8 cellular contexts compared by ENCODE assay signal in the genomic region with DNA sequence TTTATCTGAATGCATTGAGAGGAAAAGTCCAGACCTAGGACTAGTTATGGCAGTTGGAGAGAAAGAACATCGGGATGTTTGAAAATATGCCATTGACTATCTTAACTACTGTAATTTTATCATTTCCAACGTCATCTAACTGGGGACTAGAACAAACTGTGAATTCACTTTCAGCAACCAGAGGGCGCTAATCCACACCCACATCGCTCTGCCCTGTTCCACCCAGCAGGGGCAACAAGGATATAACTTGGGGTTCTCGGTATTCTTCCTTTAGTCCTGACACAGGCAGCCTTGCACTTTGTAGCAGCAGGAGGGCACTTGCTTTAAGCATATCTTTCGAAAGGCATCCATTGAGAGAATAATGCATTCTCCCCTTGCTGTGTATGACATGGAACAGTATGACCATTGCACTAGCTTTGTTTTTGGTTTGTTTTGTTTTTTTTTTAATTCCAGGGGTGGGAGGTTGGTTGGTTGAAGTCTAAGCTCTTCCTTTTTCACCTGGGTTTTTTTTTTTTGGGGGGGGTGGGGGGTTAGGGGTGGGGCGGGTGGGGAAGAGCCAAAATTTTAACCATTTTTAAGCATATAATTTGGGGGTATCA. TPM values are rescaled to one million over a fixed set of nuclear protein-coding genes. Genes with fewer than 3 reads are reported as not detected.
DNase-seq lines count a peak whose midpoint lies in the region; ATAC-seq and TF ChIP-seq lines count a peak whose summit lies in the region.

No MANE protein-coding gene starts in this region.

- no peak overlapping the region for H3K4me3 Mint-ChIP-seq in activated CD4-positive, alpha-beta T cell treated with anti-CD3 and anti-CD28 coated beads, Interleukin-2, amount 10 ng/mL, durations not matched to agents 24 days and 14 days
- H3K4me3 Mint-ChIP-seq in memory B cell, result no peak overlapping the region

- no peaks in the 10 kb centered on the region for H3K9me3 Mint-ChIP-seq in activated CD4-positive, alpha-beta T cell treated with anti-CD3 and anti-CD28 coated beads, Interleukin-2, amount 10 ng/mL, durations not matched to agents 24 days and 14 days
- no peaks in the 10 kb centered on the region for H3K9me3 Mint-ChIP-seq in memory B cell

- peaks cover 23% of the 10 kb centered on the region for H3K4me1 Mint-ChIP-seq in activated CD4-positive, alpha-beta T cell treated with anti-CD3 and anti-CD28 coated beads, Interleukin-2, amount 10 ng/mL, durations not matched to agents 24 days and 14 days
- peaks cover 13% of the 10 kb centered on the region for H3K4me1 Mint-ChIP-seq in memory B cell

- DNase-seq in 8988T (peak; percentile 59), NCI-H69 (lab: John Stamatoyannopoulos, UW) (peak; percentile 62), dermis blood vessel endothelial cell (peak; percentile 86), memory B cell (ENCODE audit: low spot score in 2 of 2) (peak; percentile 57 to 71)
- DNase-seq in activated CD4-positive, alpha-beta T cell treated with anti-CD3 and anti-CD28 coated beads, Interleukin-2, amount 10 ng/mL, durations not matched to agents 24 days and 14 days, result peak; percentile 91
- peak; percentile 24 to 32 for DNase-seq in stimulated activated CD8-positive, alpha-beta memory T cell treated with anti-CD3 and anti-CD28 coated beads, Interleukin-7, amount 100 ng/mL, for 1 hour (ENCODE audit: low read depth in 2 of 2)

- peak; percentile 80 for ATAC-seq in GM18505 (IDR thresholded peaks at IDR 0.05; ENCODE audit: unreplicated experiment)
- ATAC-seq in HG03159 (IDR thresholded peaks at IDR 0.05; ENCODE audit: unreplicated experiment), result peak; percentile 88
- peak; percentile 96 for ATAC-seq in memory B cell (ENCODE audit: low read depth)

- TF ChIP-seq POLR2A in GM18505 (IDR thresholded peaks at IDR 0.05; ENCODE audit: borderline replicate concordance, extremely low read depth, insufficient read depth, insufficient read length), result no peak

- H3K27ac Mint-ChIP-seq in activated CD4-positive, alpha-beta T cell treated with anti-CD3 and anti-CD28 coated beads, Interleukin-2, amount 10 ng/mL, durations not matched to agents 24 days and 14 days, result peak overlapping the region; percentile 28
- peak overlapping the region; percentile 28 for H3K27ac Mint-ChIP-seq in memory B cell

- peaks cover 61% of the 10 kb centered on the region for H3K36me3 Mint-ChIP-seq in activated CD4-positive, alpha-beta T cell treated with anti-CD3 and anti-CD28 coated beads, Interleukin-2, amount 10 ng/mL, durations not matched to agents 24 days and 14 days (ENCODE audit: low read depth)
- H3K36me3 Mint-ChIP-seq in memory B cell, result peaks cover 11% of the 10 kb centered on the region

- no peaks in the 10 kb centered on the region for H3K27me3 Mint-ChIP-seq in activated CD4-positive, alpha-beta T cell treated with anti-CD3 and anti-CD28 coated beads, Interleukin-2, amount 10 ng/mL, durations not matched to agents 24 days and 14 days
- H3K27me3 Mint-ChIP-seq in memory B cell, result no peaks in the 10 kb centered on the region

- intact Hi-C loops in activated CD4-positive, alpha-beta T cell treated with anti-CD3 and anti-CD28 coated beads, Interleukin-2, amount 10 ng/mL, durations not matched to agents 24 days and 14 days (cut with micrococcal nuclease), result loop anchor here (1.0 to 5.0 kb wide), 7 partner anchors 13 to 277 kb away; a partner anchor contains a TSS

RNA-seq across cellular contexts. Expression of a gene that starts 31.5 kb away (rescaled TPM):
- 13.5 and 15.1 TPM in 2 replicates for total RNA-seq in activated CD4-positive, alpha-beta T cell treated with anti-CD3 and anti-CD28 coated beads, Interleukin-2, amount 10 ng/mL, durations not matched to agents 24 days and 14 days
- 25.9 and 35.6 TPM in 2 replicates for total RNA-seq in dermis blood vessel endothelial cell

Comparison
In these comparisons a context has a peak if more than half of its experiments do, and no peak if none do; other contexts are left out.
1. Peak in every context shown above with its lines: DNase-seq and ATAC-seq.
2. DNase-seq: peak in every context shown above with its lines; median percentile 91 in activated CD4-positive, alpha-beta T cell treated with anti-CD3 and anti-CD28 coated beads, Interleukin-2, amount 10 ng/mL, durations not matched to agents 24 days and 14 days; 86 in dermis blood vessel endothelial cell; 64 in memory B cell; 62 in NCI-H69; 59 in 8988T; 28 in stimulated activated CD8-positive, alpha-beta memory T cell treated with anti-CD3 and anti-CD28 coated beads, Interleukin-7, amount 100 ng/mL, for 1 hour.